Comparison of ENCODE assay signal across 8 cellular contexts in the genomic region with DNA sequence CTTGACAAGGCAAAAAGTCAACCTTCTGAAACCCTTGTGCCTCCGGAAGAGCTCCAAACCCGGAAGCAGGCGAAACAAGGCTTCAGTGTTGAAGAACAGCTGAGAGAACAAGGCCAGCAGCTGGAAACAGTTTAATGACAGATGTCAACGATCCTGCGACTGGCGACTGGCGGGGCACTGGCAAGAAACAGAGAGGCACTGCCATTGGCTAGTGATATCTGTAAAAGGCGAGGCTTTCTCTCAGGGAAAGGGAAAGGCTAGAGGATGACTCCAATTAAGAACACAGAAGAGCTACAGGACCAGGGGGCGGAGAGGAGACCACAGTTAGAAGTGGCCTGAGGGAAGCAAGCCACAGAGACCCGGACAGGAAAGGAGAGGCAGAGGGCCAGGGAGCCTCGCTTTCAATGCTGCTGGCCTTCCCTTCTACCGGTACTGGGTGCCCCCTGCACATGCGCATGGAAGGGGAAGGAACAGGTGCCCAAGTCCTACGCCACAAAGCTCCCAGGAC. TPM values are rescaled to one million over a fixed set of nuclear protein-coding genes. Genes with fewer than 3 reads are reported as not detected.
DNase-seq lines count a peak whose midpoint lies in the region; ATAC-seq and TF ChIP-seq lines count a peak whose summit lies in the region.

No MANE protein-coding gene starts in this region.

- TF ChIP-seq POLR2A in GM18505 (IDR thresholded peaks at IDR 0.05; ENCODE audit: borderline replicate concordance, extremely low read depth, insufficient read depth, insufficient read length), result no peak

- H3K9me3 Mint-ChIP-seq in type B pancreatic cell, result peaks cover 5% of the 10 kb centered on the region

- H3K27ac Mint-ChIP-seq in type B pancreatic cell, result peak overlapping the region; percentile 88

- H2BK120ac ChIP-seq in mesenchymal stem cell (ENCODE audit: low read depth, low read length), result no peak overlapping the region

- peak overlapping the region in 1 of 2 experiments; percentile 81 for H3K23ac ChIP-seq in mesenchymal stem cell (ENCODE audit: low read length in 2 of 2)

- H4K91ac ChIP-seq in mesenchymal stem cell (ENCODE audit: low read length), result no peak overlapping the region

- peak overlapping the region; percentile 37 for H3K9ac ChIP-seq in mesenchymal stem cell (ENCODE audit: low read length)

- peaks cover 28% of the 10 kb centered on the region for H3K36me3 Mint-ChIP-seq in type B pancreatic cell

- ATAC-seq in GM18505 (IDR thresholded peaks at IDR 0.05; ENCODE audit: unreplicated experiment), result no peak
- no peak for ATAC-seq in HG02885 (IDR thresholded peaks at IDR 0.05; ENCODE audit: poor library complexity, unreplicated experiment)

- H3K9me3 ChIP-seq in mesenchymal stem cell (ENCODE audit: control insufficient read depth, low read length), result no peaks in the 10 kb centered on the region

- no peak overlapping the region for H3K4ac ChIP-seq in mesenchymal stem cell (ENCODE audit: low read depth in 1 of 2, low read length in 2 of 2)

- H3K4me1 Mint-ChIP-seq in type B pancreatic cell (ENCODE audit: unreplicated experiment), result peaks cover 47% of the 10 kb centered on the region

- 50% methylated on average over 14 of the region's 14 CpGs for WGBS in mesenchymal stem cell

- H2BK15ac ChIP-seq in mesenchymal stem cell (ENCODE audit: low read depth, poor library complexity, severe bottlenecking), result no peak overlapping the region

- peak overlapping the region; percentile 32 for H2AK5ac ChIP-seq in mesenchymal stem cell (ENCODE audit: low read length, severe bottlenecking)

- TF ChIP-seq CTCF in coronary artery (IDR thresholded peaks at IDR 0.05) (no peak), type B pancreatic cell (conservative IDR thresholded peaks at IDR 0.05) (no peak)

- H3K4me3 Mint-ChIP-seq in type B pancreatic cell, result peak overlapping the region; percentile 53

- H3K4me1 ChIP-seq in ACC112 (ENCODE audit: control insufficient read depth, insufficient read depth, low read length, unreplicated experiment) (peaks cover 67% of the 10 kb centered on the region), mesenchymal stem cell (ENCODE audit: control insufficient read depth, insufficient read depth, low read depth, low read length) (peaks cover 30% of the 10 kb centered on the region)

- peaks cover 99% of the 10 kb centered on the region for H3K79me2 ChIP-seq in ACC112 (ENCODE audit: control insufficient read depth, insufficient read depth, low read length, unreplicated experiment)

- H3K79me1 ChIP-seq in mesenchymal stem cell (replicated peaks; ENCODE audit: low read length, poor library complexity, severe bottlenecking), result no peaks in the 10 kb centered on the region

- H2AFZ ChIP-seq in ACC112 (ENCODE audit: low read length, unreplicated experiment) (no peak overlapping the region), mesenchymal stem cell (ENCODE audit: low read depth, low read length) (no peak overlapping the region)

- peaks cover 18% of the 10 kb centered on the region for H3K36me3 ChIP-seq in ACC112 (ENCODE audit: insufficient read depth, low read length)
- peaks cover 18 to 41% of the 10 kb centered on the region in 2 experiments for H3K36me3 ChIP-seq in mesenchymal stem cell (ENCODE audit: control insufficient read depth in 1 of 2, insufficient read depth in 2 of 2, low read depth in 1 of 2, low read length in 2 of 2)

- H3K4me3 ChIP-seq in ACC112 (ENCODE audit: low read depth, low read length), result peak overlapping the region; percentile 20
- peak overlapping the region; percentile 48 for H3K4me3 ChIP-seq in coronary artery
- peak overlapping the region in 1 of 2 experiments; percentile 31 for H3K4me3 ChIP-seq in mesenchymal stem cell (ENCODE audit: insufficient read depth in 1 of 2, low read depth in 1 of 2, low read length in 2 of 2)

- DNase-seq in LHCN-M2 (ENCODE audit: low read depth) (peak; percentile 61), coronary artery (ENCODE audit: low spot score) (no peak), mesenchymal stem cell (peak; percentile 62), type B pancreatic cell (ENCODE audit: extremely low spot score, unreplicated experiment) (no peak)
- no peak for DNase-seq in effector CD8-positive, alpha-beta T cell (lab: John Stamatoyannopoulos, UW)

- H3K27ac ChIP-seq in ACC112 (ENCODE audit: low read depth, low read length) (peak overlapping the region; percentile 64), coronary artery (peak overlapping the region; percentile 67 to 84), mesenchymal stem cell (ENCODE audit: low read length, poor library complexity, severe bottlenecking) (peak overlapping the region; percentile 88)

- no peak overlapping the region for H4K8ac ChIP-seq in mesenchymal stem cell (ENCODE audit: low read length)

- peak overlapping the region; percentile 11 for H2BK5ac ChIP-seq in mesenchymal stem cell (ENCODE audit: low read depth, low read length, poor library complexity, severe bottlenecking)

- H3K27me3 ChIP-seq in ACC112 (ENCODE audit: insufficient read depth, low read length) (no peaks in the 10 kb centered on the region), mesenchymal stem cell (ENCODE audit: control insufficient read depth in 1 of 2, insufficient read depth in 1 of 2, low read length in 2 of 2) (no peaks in the 10 kb centered on the region)

- H2BK12ac ChIP-seq in mesenchymal stem cell (ENCODE audit: low read length in 2 of 2), result peak overlapping the region in 1 of 2 experiments; percentile 7

- H3K4me2 ChIP-seq in mesenchymal stem cell (ENCODE audit: low read length, poor library complexity, severe bottlenecking), result peak overlapping the region; percentile 51

- H3K14ac ChIP-seq in mesenchymal stem cell (ENCODE audit: low read length in 2 of 2), result peak overlapping the region in 1 of 2 experiments; percentile 30

- peak overlapping the region; percentile 16 to 34 for H3K18ac ChIP-seq in mesenchymal stem cell (ENCODE audit: low read depth in 1 of 2, low read length in 2 of 2)

- no peaks in the 10 kb centered on the region for H3K27me3 Mint-ChIP-seq in type B pancreatic cell

RNA-seq across cellular contexts. Expression of a gene that starts 19.4 kb away (rescaled TPM):
- total RNA-seq in LHCN-M2 (2014; rRNA removed) (1,506 and 2,151 TPM in 2 replicates), type B pancreatic cell (ENCODE audit: low replicate concordance) (224 and 240 TPM in 2 replicates)
- 564 TPM for polyA plus RNA-seq in LHCN-M2 (2012)
- polyA plus RNA-seq in mesenchymal stem cell (2013, experiment 1 of 2), result 1,059 TPM
- 1,073 TPM for polyA plus RNA-seq in mesenchymal stem cell (2013, experiment 2 of 2)

Comparison
In these comparisons a context has a peak if more than half of its experiments do, and no peak if none do; other contexts are left out.
1. DNase-seq: peak in LHCN-M2 (single experiment) and mesenchymal stem cell (single experiment); none in coronary artery (single experiment), type B pancreatic cell (single experiment) and effector CD8-positive, alpha-beta T cell (single experiment).
2. Peak in every context shown above with its lines, with median percentiles within 50 percentile points of each other: H3K27ac ChIP-seq.